Comparison of ENCODE assay signal across 8 cellular contexts in the genomic region with DNA sequence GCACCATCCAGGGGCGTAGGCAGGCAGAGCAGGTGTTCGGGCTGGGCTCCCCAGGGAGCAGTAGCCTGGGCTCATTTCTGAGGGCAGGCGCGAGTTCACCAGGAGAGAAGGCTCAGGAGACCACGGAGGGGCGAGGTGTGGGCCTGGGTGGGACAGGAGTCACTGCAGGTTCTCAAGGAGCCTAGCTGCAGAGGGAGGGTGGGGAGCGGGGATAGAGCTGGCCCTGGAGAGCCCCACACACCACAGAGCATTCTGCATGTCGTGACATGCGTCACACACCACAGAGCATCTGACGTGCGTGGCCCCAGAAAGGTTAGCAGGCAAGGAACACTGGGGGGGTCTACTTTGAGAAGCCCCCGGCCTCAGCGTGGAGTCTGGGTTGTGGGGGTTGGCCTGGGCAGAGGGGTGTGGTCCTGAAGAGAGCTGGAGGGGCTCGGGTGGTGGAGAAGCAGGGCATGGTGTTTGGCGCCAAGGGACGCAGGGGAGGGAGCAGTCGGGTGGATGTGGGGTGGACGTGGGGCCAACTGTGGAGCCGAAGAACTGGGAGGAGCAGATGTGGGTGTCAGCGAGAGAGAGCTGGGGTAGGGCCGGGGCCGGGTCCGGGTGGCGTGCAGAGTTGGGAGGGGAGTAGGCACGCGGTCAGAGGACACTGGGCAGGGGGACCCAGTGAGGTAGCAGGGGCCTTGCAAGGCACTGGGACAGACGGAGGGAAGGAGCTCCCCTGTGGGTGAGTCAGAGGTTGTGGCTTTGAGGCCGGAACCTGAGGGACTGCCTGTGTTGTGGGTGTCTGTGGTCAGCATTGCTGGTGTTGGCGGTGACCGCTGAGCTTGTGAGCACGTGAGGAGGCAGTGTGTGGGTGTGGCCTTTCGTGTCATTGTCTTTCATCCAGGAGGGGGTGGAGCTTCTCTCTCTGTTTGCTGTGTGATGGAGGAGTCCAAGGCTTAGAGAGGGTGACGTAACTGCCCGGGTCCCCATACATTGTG. TPM values are rescaled to one million over a fixed set of nuclear protein-coding genes. Genes with fewer than 3 reads are reported as not detected.
A peak's percentile ranks its signal among the peaks of the same experiment; 100 is the strongest.
DNase-seq lines count a peak whose midpoint lies in the region; FAIRE-seq and TF ChIP-seq lines count a peak whose summit lies in the region.

No MANE protein-coding gene starts in this region.

- H4K8ac ChIP-seq in neuronal stem cell (ENCODE audit: low read depth, low read length): peak overlapping the region; percentile 57

- H3K14ac ChIP-seq in neuronal stem cell (ENCODE audit: low read length): no peak overlapping the region

- H3K9ac ChIP-seq in neuronal stem cell (ENCODE audit: low read depth, low read length, poor library complexity): peak overlapping the region; percentile 83

- TF ChIP-seq CTCF in adrenal gland (IDR thresholded peaks at IDR 0.05) (no peak), BE2C (IDR thresholded peaks at IDR 0.05; ENCODE audit: low read depth, low read length) (no peak)

- FAIRE-seq in GM12892 (lab: Jason Lieb, UNC): no peak

- H3K36me3 ChIP-seq in adrenal gland (replicated peaks in 1 of 2) (peaks cover 0 to 79% of the 10 kb centered on the region in 2 donors), neuronal stem cell (replicated peaks in 1 of 2; ENCODE audit: control insufficient read depth in 2 of 2, insufficient read depth in 2 of 2, low read length in 2 of 2) (peaks cover 55 to 84% of the 10 kb centered on the region in 2 donors), BE2C (peaks cover 76% of the 10 kb centered on the region)

- H4K91ac ChIP-seq in neuronal stem cell (ENCODE audit: low read depth, low read length, poor library complexity): no peak overlapping the region

- WGBS in adrenal gland, 4 donors: 81 to 89% (median 82%) methylated on average over 29 to 34 of the region's 34 CpGs
- no CpG with 5 or more reads among the region's 34 CpGs for WGBS in neuronal stem cell (ENCODE audit: extremely low coverage in 2 of 2, insufficient read length in 2 of 2, insufficient replicate concordance in 1 of 2), 2 donors

- no peaks in the 10 kb centered on the region for H3K27me3 ChIP-seq in adrenal gland
- no peaks in the 10 kb centered on the region for H3K27me3 ChIP-seq in neuronal stem cell (ENCODE audit: control insufficient read depth in 3 of 3, insufficient read depth in 3 of 3, low read depth in 1 of 3, low read length in 3 of 3)
- H3K27me3 ChIP-seq in BE2C: no peaks in the 10 kb centered on the region

- DNase-seq in GM12892 (ENCODE audit: insufficient read length): peak; percentile 58
- peak; percentile 78 for DNase-seq in KBM-7
- peak in 5 of 7 donors; percentile 46 to 57 (median 52) for DNase-seq in adrenal gland
- no peak for DNase-seq in neuronal stem cell (ENCODE audit: low spot score)
- no peak for DNase-seq in NCI-H748 (lab: John Stamatoyannopoulos, UW; ENCODE audit: unreplicated experiment)
- no peak for DNase-seq in NCI-H2081 (lab: John Stamatoyannopoulos, UW)
- DNase-seq in NCI-H1417 treated with DMSO at 0.1 percent for 48 hours (lab: John Stamatoyannopoulos, UW): no peak
- DNase-seq in BE2C: no peak

- H3K23ac ChIP-seq in neuronal stem cell (ENCODE audit: low read depth, low read length, poor library complexity): peak overlapping the region; percentile 74

- H2BK15ac ChIP-seq in neuronal stem cell (ENCODE audit: low read length): no peak overlapping the region

- no peak overlapping the region for H2BK5ac ChIP-seq in neuronal stem cell (ENCODE audit: low read length)

- H3K4me1 ChIP-seq in adrenal gland (replicated peaks in 1 of 2) (no peaks in the 10 kb centered on the region), neuronal stem cell (ENCODE audit: control insufficient read depth in 2 of 2, insufficient read depth in 1 of 2, low read depth in 1 of 2, low read length in 2 of 2) (peaks cover 0 to 3% of the 10 kb centered on the region in 2 donors), BE2C (no peaks in the 10 kb centered on the region)

- H3K4ac ChIP-seq in neuronal stem cell (ENCODE audit: low read length): no peak overlapping the region

- H3K4me3 ChIP-seq in adrenal gland (no peak overlapping the region), neuronal stem cell (ENCODE audit: low read length in 2 of 2) (peak overlapping the region in 1 of 2 donors; percentile 52), BE2C (ENCODE audit: low read depth, low read length) (no peak overlapping the region)

- no peaks in the 10 kb centered on the region for H3K9me3 ChIP-seq in adrenal gland (replicated peaks in 1 of 3)
- H3K9me3 ChIP-seq in neuronal stem cell (replicated peaks in 1 of 2; ENCODE audit: control insufficient read depth in 2 of 2, insufficient read depth in 1 of 2, low read depth in 1 of 2, low read length in 2 of 2): no peaks in the 10 kb centered on the region
- no peaks in the 10 kb centered on the region for H3K9me3 ChIP-seq in BE2C

- H3K79me1 ChIP-seq in neuronal stem cell (ENCODE audit: low read depth, low read length): peaks cover 5% of the 10 kb centered on the region

- peak overlapping the region; percentile 14 for H2AK5ac ChIP-seq in neuronal stem cell (ENCODE audit: low read depth, low read length)

- H3K27ac ChIP-seq in adrenal gland (no peak overlapping the region), neuronal stem cell (replicated peaks; ENCODE audit: low read length) (no peak overlapping the region)

- peak overlapping the region; percentile 61 for H3K18ac ChIP-seq in neuronal stem cell (ENCODE audit: low read length)

- TF ChIP-seq POLR2A in GM12892 (IDR thresholded peaks at IDR 0.05; ENCODE audit: low read depth, low read length) (no peak), adrenal gland (IDR thresholded peaks at IDR 0.05) (no peak)

- H3K4me2 ChIP-seq in neuronal stem cell (ENCODE audit: insufficient read depth, low read length, poor library complexity, severe bottlenecking): peak overlapping the region; percentile 0

- in situ Hi-C loops in KBM-7 (cut with MboI; ENCODE audit: low pct_unique_long_range_greater_than_20kb, low sequenced_read_pairs): no loop called here

- no peak overlapping the region for H2BK12ac ChIP-seq in neuronal stem cell (ENCODE audit: low read length)

- intact Hi-C loops in adrenal gland (cut with DNase I): no loop called here

- H2AFZ ChIP-seq in neuronal stem cell (ENCODE audit: low read length): no peak overlapping the region

- H2BK120ac ChIP-seq in neuronal stem cell (ENCODE audit: low read depth, low read length): no peak overlapping the region

RNA-seq across cellular contexts. Expression of a gene that starts 25.5 kb away (rescaled TPM):
- 23.7 TPM for polyA plus RNA-seq in GM12892 (2012; ENCODE audit: missing spikeins)
- total RNA-seq in adrenal gland: 100 to 1,000 TPM; 190 to 419 (median 311) TPM
- 100 to 1,000 TPM; 157 to 333 (median 254) TPM for polyA plus RNA-seq in adrenal gland
- 79.2 TPM for polyA plus RNA-seq in neuronal stem cell (2013, experiment 1 of 2)
- polyA plus RNA-seq in neuronal stem cell (2013, experiment 2 of 2): 79.5 TPM
- 123 TPM for polyA plus RNA-seq in BE2C (2012; ENCODE audit: insufficient read depth, insufficient read length, low read depth)

Comparison
In these comparisons a context has a peak if more than half of its experiments do, and no peak if none do; other contexts are left out.
1. DNase-seq: peak in GM12892 (single experiment), KBM-7 (single experiment) and adrenal gland (5 of 7); none in neuronal stem cell (single experiment), NCI-H748 (single experiment), NCI-H2081 (0 of 2), NCI-H1417 treated with DMSO at 0.1 percent for 48 hours (single experiment) and BE2C (single experiment).